18 cellular contexts compared by ENCODE assay signal in the genomic region with DNA sequence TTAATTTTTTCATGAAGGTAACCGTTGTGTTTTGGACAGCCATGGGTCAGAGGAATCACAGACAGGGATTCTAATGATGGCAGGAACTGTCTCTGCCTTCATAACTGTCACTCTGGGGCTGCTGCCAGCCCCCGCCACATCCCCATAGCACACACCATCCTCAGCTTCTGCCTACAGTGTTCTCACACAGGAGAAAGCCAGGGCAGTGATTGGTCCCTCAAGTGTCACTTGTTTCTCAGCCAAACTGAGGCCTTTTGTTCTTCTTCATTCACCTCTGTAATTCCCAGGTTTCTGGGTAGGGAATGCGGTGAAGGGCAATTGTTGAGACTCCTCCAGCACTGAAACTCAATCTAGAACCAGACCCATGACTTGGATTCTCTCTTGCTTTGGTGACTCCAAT.
A peak's percentile ranks its signal among the peaks of the same experiment; 100 is the strongest.
DNase-seq lines count a peak whose midpoint lies in the region; ATAC-seq and TF ChIP-seq lines count a peak whose summit lies in the region.
"Had no signal": no experiment of that assay in that cellular context is flagged by ENCODE, and none has a peak within 500 bp of the region (broad histone marks: within the 10 kb centered on the region; RNA-seq: fewer than 3 reads in every experiment).

No MANE protein-coding gene starts in this region.

- H3K9ac ChIP-seq in neural progenitor cell: no peak overlapping the region
- H3K9ac ChIP-seq: BLaER1 had no signal

- H3K27me3 ChIP-seq in neural progenitor cell (no peaks in the 10 kb centered on the region), upper lobe of right lung (peaks cover 7% of the 10 kb centered on the region)
- H3K27me3 ChIP-seq: BLaER1 had no signal

- no peak for ATAC-seq in upper lobe of right lung
- ATAC-seq in T-helper 17 cell: no peak
- ATAC-seq: CD8-positive, alpha-beta T cell had no signal

- H3K9me3 ChIP-seq in neural progenitor cell (ENCODE audit: low read depth) (no peaks in the 10 kb centered on the region), upper lobe of right lung (no peaks in the 10 kb centered on the region), T-helper 17 cell (ENCODE audit: control insufficient read depth, low read length, poor library complexity, severe bottlenecking) (no peaks in the 10 kb centered on the region)
- H3K9me3 ChIP-seq: BLaER1, HAP-1 had no signal

- H3K4me1 ChIP-seq in neural progenitor cell (peaks cover 15% of the 10 kb centered on the region), upper lobe of right lung (no peaks in the 10 kb centered on the region)
- H3K4me1 ChIP-seq: BLaER1 had no signal

- H3K36me3 ChIP-seq in neural progenitor cell: no peaks in the 10 kb centered on the region
- H3K36me3 ChIP-seq in upper lobe of right lung: no peaks in the 10 kb centered on the region
- H3K36me3 ChIP-seq: BLaER1, HAP-1 had no signal

- H3K4me1 Mint-ChIP-seq in neural progenitor cell: peaks cover 41% of the 10 kb centered on the region
- peaks cover 5% of the 10 kb centered on the region for H3K4me1 Mint-ChIP-seq in T-helper 17 cell
- H3K4me1 Mint-ChIP-seq: B cell; CD4-positive, CD25-positive, alpha-beta regulatory T cell had no signal

- intact Hi-C loops in upper lobe of right lung (cut with DNase I): loop anchor here (5.0 kb wide), 1 partner anchor 182 kb away; no protein-coding TSS in a partner anchor

- H3K4me2 ChIP-seq in neural progenitor cell: peak overlapping the region; percentile 6
- H3K4me2 ChIP-seq: BLaER1 had no signal

- no peak overlapping the region for H2AFZ ChIP-seq in neural progenitor cell (replicated peaks)

- no peaks in the 10 kb centered on the region for H4K20me1 ChIP-seq in neural progenitor cell (ENCODE audit: low read depth)
- H4K20me1 ChIP-seq: BLaER1 had no signal

- H3K9me3 Mint-ChIP-seq in neural progenitor cell: peaks cover 2% of the 10 kb centered on the region
- H3K9me3 Mint-ChIP-seq: CD8-positive, alpha-beta T cell; HFFc6 had no signal

- peaks cover 6% of the 10 kb centered on the region for H3K27me3 Mint-ChIP-seq in neural progenitor cell (ENCODE audit: insufficient read depth, low read depth)
- peaks cover 62% of the 10 kb centered on the region for H3K27me3 Mint-ChIP-seq in T-helper 17 cell

- TF ChIP-seq CTCF in neural progenitor cell (IDR thresholded peaks at IDR 0.05): no peak
- TF ChIP-seq CTCF in upper lobe of right lung (IDR thresholded peaks at IDR 0.05): no peak

- no peaks in the 10 kb centered on the region for H3K36me3 Mint-ChIP-seq in neural progenitor cell
- peaks cover 6% of the 10 kb centered on the region for H3K36me3 Mint-ChIP-seq in T-helper 17 cell (ENCODE audit: low read depth)
- H3K36me3 Mint-ChIP-seq: CD4-positive, CD25-positive, alpha-beta regulatory T cell; CD8-positive, alpha-beta T cell had no signal

- peaks cover 16% of the 10 kb centered on the region for H3F3A ChIP-seq in neural progenitor cell (ENCODE audit: low read depth)

- H3K27ac ChIP-seq in neural progenitor cell (no peak overlapping the region), upper lobe of right lung (no peak overlapping the region)
- H3K27ac ChIP-seq: 22Rv1, BLaER1, C4-2B had no signal

- H3K4me3 ChIP-seq in neural progenitor cell (no peak overlapping the region), upper lobe of right lung (no peak overlapping the region)
- H3K4me3 ChIP-seq: BLaER1, HAP-1 had no signal

- DNase-seq in COLO829 (ENCODE audit: low spot score) (peak; percentile 88), medulla oblongata (ENCODE audit: extremely low spot score) (peak; percentile 2), neural progenitor cell (ENCODE audit: low spot score) (peak; percentile 27), upper lobe of right lung (no peak), T-helper 17 cell (no peak)
- no peak for DNase-seq in stimulated activated CD4-positive, alpha-beta T cell treated with anti-CD3 and anti-CD28 coated beads, Interleukin-4, amount 100 ng/mL, for 4 hours
- DNase-seq: CD4-positive, CD25-positive, alpha-beta regulatory T cell; CD8-positive, alpha-beta T cell; DMS53; DMS79 treated with DMSO at 0.1 percent for 48 hours; GF-D8; GOT3; HFFc6 had no signal

- H3K27ac Mint-ChIP-seq in neural progenitor cell (peak overlapping the region; percentile 26), T-helper 17 cell (no peak overlapping the region)
- H3K27ac Mint-ChIP-seq: B cell; CD4-positive, CD25-positive, alpha-beta regulatory T cell; CD8-positive, alpha-beta T cell; HFFc6 had no signal

- no peak overlapping the region for H3K4me3 Mint-ChIP-seq in neural progenitor cell
- H3K4me3 Mint-ChIP-seq in T-helper 17 cell: no peak overlapping the region
- H3K4me3 Mint-ChIP-seq: B cell; CD4-positive, CD25-positive, alpha-beta regulatory T cell; CD8-positive, alpha-beta T cell; HFFc6 had no signal

- no peaks in the 10 kb centered on the region for H3K79me2 ChIP-seq in neural progenitor cell (ENCODE audit: low read depth)

Comparison
In these comparisons a context has a peak if more than half of its experiments do, and no peak if none do; other contexts are left out.
1. DNase-seq: peak in COLO829 (single experiment), medulla oblongata (single experiment) and neural progenitor cell (single experiment); none in upper lobe of right lung (single experiment), stimulated activated CD4-positive, alpha-beta T cell treated with anti-CD3 and anti-CD28 coated beads, Interleukin-4, amount 100 ng/mL, for 4 hours (0 of 2) and T-helper 17 cell (0 of 3).